8 cellular contexts compared by ENCODE assay signal in genomic region chr4:15682790-15683495, GRCh38. TPM values are rescaled to one million over a fixed set of nuclear protein-coding genes. Genes with fewer than 3 reads are reported as not detected.
A peak's percentile ranks its signal among the peaks of the same experiment; 100 is the strongest.
DNase-seq lines count a peak whose midpoint lies in the region; ATAC-seq and TF ChIP-seq lines count a peak whose summit lies in the region.

No MANE protein-coding gene starts in this region.

- H3K4me1 ChIP-seq in ACC112 (ENCODE audit: control insufficient read depth, insufficient read depth, low read length, unreplicated experiment) (peaks cover 43% of the 10 kb centered on the region), mesodermal cell (ENCODE audit: control insufficient read depth, insufficient read depth, low read length, poor library complexity, severe bottlenecking) (peaks cover 5% of the 10 kb centered on the region), thyroid gland (peaks cover 0 to 12% of the 10 kb centered on the region in 2 donors)

- H3K36me3 ChIP-seq in ACC112 (ENCODE audit: insufficient read depth, low read length) (peaks cover 42% of the 10 kb centered on the region), mesodermal cell (ENCODE audit: control insufficient read depth, insufficient read depth, low read length) (peaks cover 46% of the 10 kb centered on the region), thyroid gland (no peaks in the 10 kb centered on the region)

- no peaks in the 10 kb centered on the region for H3K27me3 ChIP-seq in ACC112 (ENCODE audit: insufficient read depth, low read length)
- H3K27me3 ChIP-seq in HL-60 (ENCODE audit: insufficient read depth, poor library complexity, severe bottlenecking): no peaks in the 10 kb centered on the region
- H3K27me3 ChIP-seq in thyroid gland: no peaks in the 10 kb centered on the region

- TF ChIP-seq CTCF in HL-60 (IDR thresholded peaks at IDR 0.05; ENCODE audit: insufficient read depth, low read length): no peak
- no peak for TF ChIP-seq CTCF in astrocyte of the cerebellum (IDR thresholded peaks at IDR 0.05; ENCODE audit: low read depth, low read length, missing control alignments)
- TF ChIP-seq CTCF in thyroid gland (IDR thresholded peaks at IDR 0.05): no peak
- TF ChIP-seq CTCF in GM20000 (IDR thresholded peaks at IDR 0.05; ENCODE audit: extremely low read depth, missing control alignments): no peak

- H2AFZ ChIP-seq in ACC112 (ENCODE audit: low read length, unreplicated experiment): no peak overlapping the region

- intact Hi-C loops in thyroid gland (cut with DNase I) (no loop called here), left colon (cut with DNase I, micrococcal nuclease) (no loop called here)

- DNase-seq in HL-60 (ENCODE audit: low read depth in 1 of 2, low spot score in 1 of 2): peak in 1 of 2 experiments; percentile 72
- no peak for DNase-seq in astrocyte of the cerebellum (ENCODE audit: low read depth)
- no peak for DNase-seq in thyroid gland
- no peak for DNase-seq in left colon
- no peak for DNase-seq in NK-92 (lab: John Stamatoyannopoulos, UW; ENCODE audit: unreplicated experiment)
- no peak for DNase-seq in GM20000 (ENCODE audit: low spot score)

- TF ChIP-seq POLR2A in thyroid gland (IDR thresholded peaks at IDR 0.05): no peak

- in situ Hi-C loops in astrocyte of the cerebellum (cut with HindIII; ENCODE audit: low sequenced_read_pairs): no loop called here

- H3K79me2 ChIP-seq in ACC112 (ENCODE audit: control insufficient read depth, insufficient read depth, low read length, unreplicated experiment): peaks cover 71% of the 10 kb centered on the region

- WGBS in mesodermal cell (ENCODE audit: insufficient coverage in 2 of 2), 2 experiments: 51 to 75% methylated on average over 3 of the region's 6 CpGs
- 69 to 73% methylated on average over 6 of the region's 6 CpGs for WGBS in thyroid gland, 2 donors

- H3K4me3 ChIP-seq in ACC112 (ENCODE audit: low read depth, low read length): peak overlapping the region; percentile 91
- peak overlapping the region; percentile 85 for H3K4me3 ChIP-seq in HL-60 (replicated peaks; ENCODE audit: insufficient read depth, low read length)
- H3K4me3 ChIP-seq in astrocyte of the cerebellum (ENCODE audit: low read depth, low read length): peak overlapping the region; percentile 83
- peak overlapping the region; percentile 91 for H3K4me3 ChIP-seq in mesodermal cell (ENCODE audit: extremely low read depth, insufficient read depth, low read length, poor library complexity, severe bottlenecking)
- H3K4me3 ChIP-seq in thyroid gland (replicated peaks in 1 of 3): no peak overlapping the region

- H3K27ac ChIP-seq in ACC112 (ENCODE audit: low read depth, low read length): peak overlapping the region; percentile 85
- H3K27ac ChIP-seq in HL-60 (replicated peaks): peak overlapping the region; percentile 96
- H3K27ac ChIP-seq in mesodermal cell (ENCODE audit: low read depth, low read length, severe bottlenecking): peak overlapping the region; percentile 97
- peak overlapping the region in 1 of 3 donors; percentile 94 for H3K27ac ChIP-seq in thyroid gland

- no peaks in the 10 kb centered on the region for H3K9me3 ChIP-seq in mesodermal cell (ENCODE audit: control insufficient read depth, low read length)
- H3K9me3 ChIP-seq in thyroid gland: no peaks in the 10 kb centered on the region

- ATAC-seq in left colon: no peak

RNA-seq across cellular contexts. Expression of gene FAM200B, which starts 1.3 kb away (rescaled TPM):
- polyA plus RNA-seq in mesodermal cell (2013, experiment 1 of 2): 57.9 TPM
- polyA plus RNA-seq in mesodermal cell (2013, experiment 2 of 2): 63.9 TPM
- total RNA-seq in thyroid gland: 10 to 100 TPM; 62.4 to 85.6 (median 73.2) TPM
- total RNA-seq in left colon: 10 to 100 TPM; 33.7 to 33.8 TPM

RNA-seq across cellular contexts. Expression of gene BST1, which starts 19.9 kb away (rescaled TPM):
- polyA plus RNA-seq in mesodermal cell (2013, experiment 1 of 2): 4.0 TPM
- 3.1 TPM for polyA plus RNA-seq in mesodermal cell (2013, experiment 2 of 2)
- total RNA-seq in thyroid gland (1 to 10 TPM; 2.0 to 7.5 (median 5.5) TPM), left colon (10 to 100 TPM; 11.4 to 11.9 TPM)

RNA-seq across cellular contexts. Expression of gene FBXL5, which starts 27.8 kb away (rescaled TPM):
- 81.9 TPM for polyA plus RNA-seq in mesodermal cell (2013, experiment 1 of 2)
- polyA plus RNA-seq in mesodermal cell (2013, experiment 2 of 2): 78.0 TPM
- total RNA-seq in thyroid gland: 100 to 1,000 TPM; 154 to 246 (median 212) TPM
- total RNA-seq in left colon: 10 to 100 TPM; 48.2 to 59.2 TPM

Comparison
In these comparisons a context has a peak if more than half of its experiments do, and no peak if none do; other contexts are left out.
1. H3K4me3 ChIP-seq: peak in ACC112 (single experiment), HL-60 (single experiment), astrocyte of the cerebellum (single experiment) and mesodermal cell (single experiment); none in thyroid gland (0 of 3).